ENCODE assay signal across 8 cellular contexts in the genomic region with DNA sequence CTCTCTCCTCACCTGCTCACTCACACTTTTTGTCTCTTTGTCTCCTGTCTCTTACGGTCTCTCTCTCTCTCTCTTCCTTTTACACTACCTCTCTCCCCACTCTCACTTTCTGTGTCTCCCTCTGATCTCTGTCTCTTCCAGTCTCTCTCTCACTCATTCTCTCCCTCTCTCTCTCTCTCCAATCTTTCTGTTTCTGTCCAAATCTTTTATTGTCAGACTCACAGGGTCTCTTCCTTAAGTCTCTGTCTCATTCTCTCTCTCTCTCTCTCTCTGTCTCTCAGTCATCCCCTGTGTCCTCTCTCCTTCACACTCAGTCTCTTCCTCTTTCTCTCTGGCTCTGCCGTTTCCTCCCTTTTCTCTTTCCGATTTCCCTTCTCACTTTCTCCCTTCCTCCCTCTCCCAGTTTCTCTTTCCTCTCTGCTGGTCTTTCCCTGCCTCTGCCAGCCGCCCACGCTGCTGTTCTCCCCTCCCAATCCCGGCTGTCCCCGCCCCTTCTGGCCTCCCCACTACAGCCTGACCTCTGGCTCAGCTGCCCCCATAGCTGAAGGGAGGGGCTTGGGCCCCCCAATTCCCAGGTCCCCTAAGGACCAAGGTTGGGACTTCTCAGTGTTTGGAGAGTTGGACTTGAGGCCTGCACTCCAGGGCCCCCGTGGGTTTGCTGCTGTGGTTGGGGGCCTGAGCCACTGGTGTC. TPM values are rescaled to one million over a fixed set of nuclear protein-coding genes. Genes with fewer than 3 reads are reported as not detected.
DNase-seq lines count a peak whose midpoint lies in the region; ATAC-seq and TF ChIP-seq lines count a peak whose summit lies in the region.

A gene with protein sequence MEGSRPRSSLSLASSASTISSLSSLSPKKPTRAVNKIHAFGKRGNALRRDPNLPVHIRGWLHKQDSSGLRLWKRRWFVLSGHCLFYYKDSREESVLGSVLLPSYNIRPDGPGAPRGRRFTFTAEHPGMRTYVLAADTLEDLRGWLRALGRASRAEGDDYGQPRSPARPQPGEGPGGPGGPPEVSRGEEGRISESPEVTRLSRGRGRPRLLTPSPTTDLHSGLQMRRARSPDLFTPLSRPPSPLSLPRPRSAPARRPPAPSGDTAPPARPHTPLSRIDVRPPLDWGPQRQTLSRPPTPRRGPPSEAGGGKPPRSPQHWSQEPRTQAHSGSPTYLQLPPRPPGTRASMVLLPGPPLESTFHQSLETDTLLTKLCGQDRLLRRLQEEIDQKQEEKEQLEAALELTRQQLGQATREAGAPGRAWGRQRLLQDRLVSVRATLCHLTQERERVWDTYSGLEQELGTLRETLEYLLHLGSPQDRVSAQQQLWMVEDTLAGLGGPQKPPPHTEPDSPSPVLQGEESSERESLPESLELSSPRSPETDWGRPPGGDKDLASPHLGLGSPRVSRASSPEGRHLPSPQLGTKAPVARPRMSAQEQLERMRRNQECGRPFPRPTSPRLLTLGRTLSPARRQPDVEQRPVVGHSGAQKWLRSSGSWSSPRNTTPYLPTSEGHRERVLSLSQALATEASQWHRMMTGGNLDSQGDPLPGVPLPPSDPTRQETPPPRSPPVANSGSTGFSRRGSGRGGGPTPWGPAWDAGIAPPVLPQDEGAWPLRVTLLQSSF (minus strand): TSS at position 422 of the 691 bp plus-strand sequence. CDS start 997 bp downstream, outside the sequence.

- 10 to 20% (median 15%) methylated on average over 8 of the region's 8 CpGs for WGBS in adrenal gland, 4 donors
- 25% methylated on average over 5 of the region's 8 CpGs for WGBS in smooth muscle cell (ENCODE audit: low lambda C conversion rate)

- no peaks in the 10 kb centered on the region for H3K27me3 ChIP-seq in adrenal gland
- H3K27me3 ChIP-seq in iPS-18a (ENCODE audit: control insufficient read depth, insufficient read depth, low read length): no peaks in the 10 kb centered on the region
- H3K27me3 ChIP-seq in smooth muscle cell (ENCODE audit: low read depth): no peaks in the 10 kb centered on the region
- no peaks in the 10 kb centered on the region for H3K27me3 ChIP-seq in effector memory CD4-positive, alpha-beta T cell (replicated peaks; ENCODE audit: control insufficient read depth, insufficient read depth, low read length, poor library complexity, severe bottlenecking)

- TF ChIP-seq CTCF in HFFc6 (IDR thresholded peaks at IDR 0.05): no peak
- no peak for TF ChIP-seq CTCF in adrenal gland (IDR thresholded peaks at IDR 0.05)
- no peak for TF ChIP-seq CTCF in smooth muscle cell (IDR thresholded peaks at IDR 0.05; ENCODE audit: borderline replicate concordance, insufficient read depth, poor library complexity, severe bottlenecking)

- H3K9me3 Mint-ChIP-seq in HFFc6: peaks cover 12% of the 10 kb centered on the region

- H3K4me3 ChIP-seq in adrenal gland: peak within 1 kb of the TSS in 1 of 4 donors; percentile 53
- H3K4me3 ChIP-seq in iPS-18a (ENCODE audit: low read length): peak within 1 kb of the TSS; percentile 60
- H3K4me3 ChIP-seq in smooth muscle cell: peak within 1 kb of the TSS; percentile 39
- H3K4me3 ChIP-seq in effector memory CD4-positive, alpha-beta T cell (ENCODE audit: insufficient read depth, low read depth, low read length, poor library complexity, severe bottlenecking): no peak within 1 kb of the TSS

- H3K4me1 Mint-ChIP-seq in HFFc6 (ENCODE audit: low read depth): peaks cover 30% of the 10 kb centered on the region

- H3K4me1 ChIP-seq in adrenal gland (replicated peaks in 1 of 2) (peaks cover 2 to 20% of the 10 kb centered on the region in 2 donors), iPS-18a (ENCODE audit: control insufficient read depth, low read depth, low read length) (peaks cover 20% of the 10 kb centered on the region), smooth muscle cell (ENCODE audit: low read depth) (peaks cover 21% of the 10 kb centered on the region)
- peaks cover 4% of the 10 kb centered on the region for H3K4me1 ChIP-seq in effector memory CD4-positive, alpha-beta T cell (ENCODE audit: control insufficient read depth, insufficient read depth, low read length, poor library complexity, severe bottlenecking)

- H3K27ac Mint-ChIP-seq in HFFc6: peak within 1 kb of the TSS; percentile 93

- H3F3A ChIP-seq in smooth muscle cell (ENCODE audit: low read depth): peaks cover 8% of the 10 kb centered on the region

- H3K9me3 ChIP-seq in adrenal gland (replicated peaks in 1 of 3) (no peaks in the 10 kb centered on the region), iPS-18a (ENCODE audit: control insufficient read depth, low read depth, low read length) (no peaks in the 10 kb centered on the region), smooth muscle cell (replicated peaks; ENCODE audit: low read depth) (no peaks in the 10 kb centered on the region)
- H3K9me3 ChIP-seq in effector memory CD4-positive, alpha-beta T cell (ENCODE audit: control insufficient read depth, low read length): no peaks in the 10 kb centered on the region

- H3K36me3 ChIP-seq in adrenal gland (replicated peaks in 1 of 2): peaks cover 0 to 2% of the 10 kb centered on the region in 2 donors
- H3K36me3 ChIP-seq in iPS-18a (ENCODE audit: control insufficient read depth, low read depth, low read length): peaks cover 3% of the 10 kb centered on the region
- no peaks in the 10 kb centered on the region for H3K36me3 ChIP-seq in smooth muscle cell (ENCODE audit: low read depth)
- H3K36me3 ChIP-seq in effector memory CD4-positive, alpha-beta T cell (ENCODE audit: control insufficient read depth, insufficient read depth, low read length): peaks cover 7% of the 10 kb centered on the region

- H3K27ac ChIP-seq in adrenal gland (peak within 1 kb of the TSS in 4 of 5 donors; percentile 53 to 85 (median 78)), iPS-18a (ENCODE audit: low read length) (no peak within 1 kb of the TSS), smooth muscle cell (ENCODE audit: low read depth) (peak within 1 kb of the TSS; percentile 72)
- H3K27ac ChIP-seq in effector memory CD4-positive, alpha-beta T cell (ENCODE audit: insufficient read depth, low read length, poor library complexity, severe bottlenecking): no peak within 1 kb of the TSS

- H3K9ac ChIP-seq in iPS-18a (ENCODE audit: low read length) (peak within 1 kb of the TSS; percentile 57), smooth muscle cell (ENCODE audit: low read depth) (peak within 1 kb of the TSS; percentile 67)

- peak within 1 kb of the TSS; percentile 86 for H3K4me3 Mint-ChIP-seq in HFFc6

- H3K27me3 Mint-ChIP-seq in HFFc6 (ENCODE audit: insufficient read depth): peaks cover 16% of the 10 kb centered on the region

- peak within 1 kb of the TSS; percentile 83 for H3K4me2 ChIP-seq in smooth muscle cell

- intact Hi-C loops in adrenal gland (cut with DNase I): no loop called here

- no peak for ATAC-seq in GM19324 (IDR thresholded peaks at IDR 0.05; ENCODE audit: low FRiP score, unreplicated experiment)

- TF ChIP-seq POLR2A in adrenal gland (IDR thresholded peaks at IDR 0.05): peak in 1 of 2 donors; percentile 17

- H2AFZ ChIP-seq in smooth muscle cell (ENCODE audit: low read depth): peak within 1 kb of the TSS; percentile 77

- H3K79me2 ChIP-seq in smooth muscle cell (ENCODE audit: low read depth): peaks cover 26% of the 10 kb centered on the region

- peaks cover 10% of the 10 kb centered on the region for H4K20me1 ChIP-seq in smooth muscle cell (ENCODE audit: low read depth)

- DNase-seq in HFFc6 (no peak), adrenal gland (peak in 6 of 7 donors; percentile 68 to 82 (median 74)), smooth muscle cell (lab: John Stamatoyannopoulos, UW; ENCODE audit: unreplicated experiment) (no peak), NCI-H748 (lab: John Stamatoyannopoulos, UW; ENCODE audit: unreplicated experiment) (no peak), COR-L47 (lab: John Stamatoyannopoulos, UW) (no peak)
- no peak for DNase-seq in effector memory CD4-positive, alpha-beta T cell

- peaks cover 21% of the 10 kb centered on the region for H3K36me3 Mint-ChIP-seq in HFFc6 (ENCODE audit: low read depth)

RNA-seq across cellular contexts. Expression of the gene that starts here (rescaled TPM):
- total RNA-seq in HFFc6 (2021; fragmentation: NEBNext Ultra II Directional; extraction: Animal tissue kit (Norgen Biotek cat#: 25700)): 10 to 100 TPM in 4 of 6 experiments, 1 to 10 TPM in 2; 7.7 to 15.1 (median 13.2) TPM
- 10 to 100 TPM; 17.6 to 65.1 (median 25.4) TPM for total RNA-seq in adrenal gland
- 10 to 100 TPM in 2 of 3 donors, 1 to 10 TPM in 1; 7.1 to 74.6 (median 70.8) TPM for polyA plus RNA-seq in adrenal gland
- 2.6 and 4.4 TPM in 2 replicates for total RNA-seq in smooth muscle cell
- 32.6 and 39.2 TPM in 2 replicates for polyA plus RNA-seq in smooth muscle cell

Comparison
In these comparisons a context has a peak if more than half of its experiments do, and no peak if none do; other contexts are left out.
1. DNase-seq: peak in adrenal gland (6 of 7); none in HFFc6 (single experiment), smooth muscle cell (single experiment), NCI-H748 (single experiment), effector memory CD4-positive, alpha-beta T cell (0 of 3) and COR-L47 (single experiment).
2. H3K27ac ChIP-seq: peak in adrenal gland (4 of 5) and smooth muscle cell (single experiment); none in iPS-18a (single experiment) and effector memory CD4-positive, alpha-beta T cell (single experiment).